11 cellular contexts compared by ENCODE assay signal in the genomic region with DNA sequence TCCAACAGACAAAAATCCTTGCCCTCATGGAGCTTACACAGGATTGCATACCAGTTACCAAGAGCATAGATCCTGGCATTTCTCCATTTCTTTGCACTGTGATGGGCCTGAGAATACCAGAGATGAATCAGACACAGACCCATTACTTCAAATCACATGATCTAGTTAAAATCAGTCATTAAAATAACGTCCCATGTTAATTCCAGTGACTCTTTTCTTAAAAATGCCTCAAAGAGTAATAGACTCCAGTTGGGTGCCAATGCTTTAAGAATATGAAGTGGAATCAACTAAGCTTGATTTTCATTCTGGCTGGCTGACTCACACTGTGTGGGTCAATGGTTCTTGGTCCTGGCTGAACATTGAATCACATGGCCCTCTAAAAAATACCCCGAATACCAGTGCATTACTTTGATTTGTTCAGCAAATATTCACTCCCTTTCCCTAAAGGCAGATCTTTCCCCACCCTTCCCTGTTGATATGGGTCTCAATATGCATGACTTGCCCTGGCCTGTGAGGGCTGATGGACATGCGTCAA. TPM values are rescaled to one million over a fixed set of nuclear protein-coding genes. Genes with fewer than 3 reads are reported as not detected.
DNase-seq lines count a peak whose midpoint lies in the region; ATAC-seq, FAIRE-seq and TF ChIP-seq lines count a peak whose summit lies in the region.
"Had no signal": no experiment of that assay in that cellular context is flagged by ENCODE, and none has a peak within 500 bp of the region (broad histone marks: within the 10 kb centered on the region; RNA-seq: fewer than 3 reads in every experiment).

No MANE protein-coding gene starts in this region.

- peaks cover 5% of the 10 kb centered on the region for H3K9me3 Mint-ChIP-seq in memory B cell

- in situ Hi-C loops in astrocyte of the cerebellum (cut with HindIII; ENCODE audit: low sequenced_read_pairs), result no loop called here

- peaks cover 3% of the 10 kb centered on the region for H3K36me3 Mint-ChIP-seq in memory B cell

- 78 to 81% methylated on average over 3 of the region's 3 CpGs for WGBS in pancreas, 2 donors

- no peaks in the 10 kb centered on the region for H3K27me3 ChIP-seq in pancreas

- no peaks in the 10 kb centered on the region for H3K4me1 ChIP-seq in pancreas

- H3K4me3 Mint-ChIP-seq in memory B cell, result no peak overlapping the region

- peaks cover 57% of the 10 kb centered on the region for H3K4me1 Mint-ChIP-seq in memory B cell

- TF ChIP-seq CTCF in astrocyte of the cerebellum (IDR thresholded peaks at IDR 0.05; ENCODE audit: low read depth, low read length, missing control alignments), result no peak
- TF ChIP-seq CTCF in pancreas (IDR thresholded peaks at IDR 0.05), result no peak

- no peak for FAIRE-seq in pancreas (lab: Jason Lieb, UNC)

- H3K4me3 ChIP-seq in astrocyte of the cerebellum (ENCODE audit: low read depth, low read length), result no peak overlapping the region
- H3K4me3 ChIP-seq in pancreas, result no peak overlapping the region

- no peaks in the 10 kb centered on the region for H3K9me3 ChIP-seq in pancreas

- no peak for ATAC-seq in memory B cell (ENCODE audit: low read depth)
- no peak for ATAC-seq in pancreas
- no peak for ATAC-seq in HG03097 (IDR thresholded peaks at IDR 0.05; ENCODE audit: low FRiP score, unreplicated experiment)
- no peak for ATAC-seq in HG03521 (IDR thresholded peaks at IDR 0.05; ENCODE audit: unreplicated experiment)

- no peaks in the 10 kb centered on the region for H3K36me3 ChIP-seq in pancreas

- no peaks in the 10 kb centered on the region for H3K27me3 Mint-ChIP-seq in memory B cell

- peak; percentile 81 for DNase-seq in AG08396 (ENCODE audit: low spot score)
- peak; percentile 71 for DNase-seq in HK-2 (ENCODE audit: unreplicated experiment)
- DNase-seq in astrocyte of the cerebellum (ENCODE audit: low read depth), result peak; percentile 84
- DNase-seq in memory B cell (ENCODE audit: low spot score in 2 of 2), result no peak
- no peak for DNase-seq in pancreas
- no peak for DNase-seq in NCI-H446 (lab: John Stamatoyannopoulos, UW)
- DNase-seq: MM.1S had no signal

- intact Hi-C loops in pancreas (cut with DNase I), result no loop called here

- H3K27ac Mint-ChIP-seq in memory B cell, result peak overlapping the region; percentile 43

- H3K27ac ChIP-seq in pancreas, result no peak overlapping the region

RNA-seq across cellular contexts. Expression of gene ASB2, which starts 11.0 kb away (rescaled TPM):
- total RNA-seq in pancreas, result under 1 TPM; 0.09 to 0.53 (median 0.26) TPM
- 1 to 10 TPM; 1.3 to 1.4 TPM for polyA plus RNA-seq in pancreas

RNA-seq across cellular contexts. Expression of gene CCDC197, which starts 31.7 kb away (rescaled TPM):
- total RNA-seq in pancreas, result not detected
- not detected for polyA plus RNA-seq in pancreas
- total RNA-seq: cerebellum, mononuclear cell had no signal

RNA-seq across cellular contexts. Expression of gene FAM181A, which starts 38.2 kb away (rescaled TPM):
- not detected for total RNA-seq in pancreas
- not detected for polyA plus RNA-seq in pancreas
- total RNA-seq: mononuclear cell had no signal

Comparison
In these comparisons a context has a peak if more than half of its experiments do, and no peak if none do; other contexts are left out.
1. DNase-seq: peak in AG08396 (single experiment), HK-2 (single experiment) and astrocyte of the cerebellum (single experiment); none in memory B cell (0 of 2), pancreas (0 of 6) and NCI-H446 (0 of 2).